Comparison of ENCODE assay signal across 8 cellular contexts in the genomic region with DNA sequence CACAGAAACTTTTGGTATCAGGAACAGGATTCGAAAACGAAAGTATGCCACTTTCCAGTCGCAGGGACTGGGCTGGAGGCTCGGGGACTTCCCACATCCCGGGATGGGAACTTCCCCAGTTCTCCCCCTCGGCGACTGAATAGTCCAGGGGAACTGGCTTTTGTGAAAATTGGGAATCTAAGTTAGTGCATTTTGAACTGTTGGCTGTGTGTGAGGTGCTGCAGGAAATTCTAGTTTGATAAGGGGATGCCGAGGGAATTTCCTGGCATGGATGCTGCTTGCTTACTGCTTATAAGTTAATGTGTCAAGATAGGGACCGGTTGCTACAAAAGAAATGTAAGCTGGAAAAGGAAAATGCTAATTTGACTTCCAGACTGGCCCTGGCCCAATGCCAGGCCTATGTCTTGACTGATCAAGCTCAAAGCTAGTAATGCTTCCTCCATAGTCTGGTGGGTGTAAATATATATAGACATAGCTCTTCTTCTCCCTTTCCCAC.
DNase-seq lines count a peak whose midpoint lies in the region; ATAC-seq and TF ChIP-seq lines count a peak whose summit lies in the region.

No MANE protein-coding gene starts in this region.

- H3K4me3 ChIP-seq in Peyer's patch (peak overlapping the region; percentile 11 to 66 (median 44)), fibroblast of villous mesenchyme (ENCODE audit: low read depth, low read length) (peak overlapping the region; percentile 65), rectal smooth muscle tissue (ENCODE audit: low read length) (peak overlapping the region; percentile 82)

- H3K27me3 ChIP-seq in Peyer's patch, result no peaks in the 10 kb centered on the region
- H3K27me3 ChIP-seq in rectal smooth muscle tissue (ENCODE audit: control insufficient read depth, insufficient read depth, low read length), result no peaks in the 10 kb centered on the region

- H3K27me3 Mint-ChIP-seq in T-helper 2 cell treated with Interferon-gamma antibody and Interleukin-4, amounts not matched to agents 5 μg/mL and 100 μg/mL, for 36 hours (ENCODE audit: low read depth), result peaks cover 30% of the 10 kb centered on the region

- H3K4me3 Mint-ChIP-seq in T-helper 2 cell treated with Interferon-gamma antibody and Interleukin-4, amounts not matched to agents 5 μg/mL and 100 μg/mL, for 36 hours, result peak overlapping the region; percentile 7

- no peak for ATAC-seq in GM19035 (IDR thresholded peaks at IDR 0.05; ENCODE audit: unreplicated experiment)

- no peaks in the 10 kb centered on the region for H3K36me3 ChIP-seq in Peyer's patch
- H3K36me3 ChIP-seq in rectal smooth muscle tissue (ENCODE audit: control insufficient read depth, insufficient read depth, low read length), result no peaks in the 10 kb centered on the region

- no peaks in the 10 kb centered on the region for H3K9me3 Mint-ChIP-seq in T-helper 2 cell treated with Interferon-gamma antibody and Interleukin-4, amounts not matched to agents 5 μg/mL and 100 μg/mL, for 36 hours

- DNase-seq in T-helper 2 cell treated with Interferon-gamma antibody and Interleukin-4, amounts not matched to agents 5 μg/mL and 100 μg/mL, for 36 hours (ENCODE audit: low spot score), result no peak
- DNase-seq in T-helper 2 cell (no peak), Peyer's patch (peak in 2 of 3 donors; percentile 61 to 72), fibroblast of villous mesenchyme (ENCODE audit: low read depth) (peak; percentile 68), AML-193 (lab: John Stamatoyannopoulos, UW) (no peak)
- DNase-seq in stimulated activated CD4-positive, alpha-beta T cell treated with anti-CD3 and anti-CD28 coated beads, Interleukin-4, amount 100 ng/mL, for 24 hours, result no peak

- H3K4me1 Mint-ChIP-seq in T-helper 2 cell treated with Interferon-gamma antibody and Interleukin-4, amounts not matched to agents 5 μg/mL and 100 μg/mL, for 36 hours (ENCODE audit: low read depth), result no peaks in the 10 kb centered on the region

- TF ChIP-seq CTCF in Peyer's patch (IDR thresholded peaks at IDR 0.05) (no peak), fibroblast of villous mesenchyme (IDR thresholded peaks at IDR 0.05; ENCODE audit: insufficient read depth, low read depth, low read length) (no peak)

- no peak overlapping the region for H3K9ac ChIP-seq in rectal smooth muscle tissue (ENCODE audit: low read length)

- peak overlapping the region in 3 of 4 donors; percentile 73 to 92 (median 84) for H3K27ac ChIP-seq in Peyer's patch
- peak overlapping the region; percentile 71 for H3K27ac ChIP-seq in rectal smooth muscle tissue (ENCODE audit: low read depth, low read length)

- H3K4me1 ChIP-seq in Peyer's patch, result peaks cover 0 to 4% (median 0%) of the 10 kb centered on the region in 4 donors
- no peaks in the 10 kb centered on the region for H3K4me1 ChIP-seq in rectal smooth muscle tissue (ENCODE audit: control insufficient read depth, insufficient read depth, low read length)

- H3K9me3 ChIP-seq in Peyer's patch, result no peaks in the 10 kb centered on the region

- no peak overlapping the region for H3K27ac Mint-ChIP-seq in T-helper 2 cell treated with Interferon-gamma antibody and Interleukin-4, amounts not matched to agents 5 μg/mL and 100 μg/mL, for 36 hours

- no peaks in the 10 kb centered on the region for H3K36me3 Mint-ChIP-seq in T-helper 2 cell treated with Interferon-gamma antibody and Interleukin-4, amounts not matched to agents 5 μg/mL and 100 μg/mL, for 36 hours (ENCODE audit: low read depth)

- TF ChIP-seq POLR2A in Peyer's patch (IDR thresholded peaks at IDR 0.05), result no peak

Comparison
In these comparisons a context has a peak if more than half of its experiments do, and no peak if none do; other contexts are left out.
1. DNase-seq: peak in Peyer's patch (2 of 3) and fibroblast of villous mesenchyme (single experiment); none in T-helper 2 cell treated with Interferon-gamma antibody and Interleukin-4, amounts not matched to agents 5 μg/mL and 100 μg/mL, for 36 hours (single experiment), T-helper 2 cell (0 of 5), AML-193 (0 of 2) and stimulated activated CD4-positive, alpha-beta T cell treated with anti-CD3 and anti-CD28 coated beads, Interleukin-4, amount 100 ng/mL, for 24 hours (single experiment).
2. Peak in every context shown above with its lines, with median percentiles within 50 percentile points of each other: H3K4me3 ChIP-seq.